In genomic region chr17:65103431-65103830, GRCh38 we compare ENCODE assay signal across 21 cellular contexts.
"Had no signal": no experiment of that assay in that cellular context is flagged by ENCODE, and none has a peak within 500 bp of the region (broad histone marks: within the 10 kb centered on the region; RNA-seq: fewer than 3 reads in every experiment).

No MANE protein-coding gene starts in this region.

- H3K27ac ChIP-seq: SK-N-MC, VCaP had no signal

- ATAC-seq: activated CD4-positive, alpha-beta T cell treated with anti-CD3 and anti-CD28 coated beads for 36 hours; activated T-helper 17 cell treated with anti-CD3 and anti-CD28 coated beads, Interleukin-2, amount 50 U/mL, for 72 hours; Right ventricle myocardium inferior had no signal

- H3K4me3 Mint-ChIP-seq: activated CD4-positive, alpha-beta memory T cell treated with anti-CD3 and anti-CD28 coated beads, Interleukin-2, amount 10 ng/mL, durations not matched to agents 7 days and 5 days; activated CD4-positive, alpha-beta T cell treated with anti-CD3 and anti-CD28 coated beads for 36 hours; activated naive CD4-positive, alpha-beta T cell treated with anti-CD3 and anti-CD28 coated beads for 36 hours; activated naive CD8-positive, alpha-beta T cell; activated T-helper 17 cell treated with anti-CD3 and anti-CD28 coated beads, Interleukin-2, amount 50 U/mL, for 72 hours had no signal

- H3K27me3 Mint-ChIP-seq: activated naive CD8-positive, alpha-beta T cell; activated T-helper 17 cell treated with anti-CD3 and anti-CD28 coated beads, Interleukin-2, amount 50 U/mL, for 72 hours had no signal

- DNase-seq: activated CD4-positive, alpha-beta memory T cell treated with anti-CD3 and anti-CD28 coated beads, Interleukin-2, amount 10 ng/mL, durations not matched to agents 7 days and 5 days; activated CD4-positive, alpha-beta T cell treated with anti-CD3 and anti-CD28 coated beads for 36 hours; activated CD4-positive, alpha-beta T cell treated with anti-CD3 and anti-CD28 coated beads, Interleukin-2, amount 50 U/mL, for 1 hour; activated gamma-delta T cell; activated naive CD4-positive, alpha-beta T cell treated with anti-CD3 and anti-CD28 coated beads for 36 hours; activated T-cell treated with anti-CD3 and anti-CD28 coated beads for 4 hours; activated T-cell treated with anti-CD3 and anti-CD28 coated beads, Interleukin-2, amount 50 U/mL, for 48 hours; amygdala; Karpas-422; NCI-H1105 treated with DMSO at 0.1 percent for 48 hours; NCI-H1436 treated with DMSO at 0.1 percent for 48 hours; NCI-H187; NCI-H2081; NCI-H510A treated with DMSO at 0.1 percent for 48 hours; NK-92 treated with Interleukin-12 subunit alpha and Interleukin-12 subunit beta, amount 100 ng/mL, for 24 hours; T-helper 1 cell had no signal

- H3K27ac Mint-ChIP-seq: activated CD4-positive, alpha-beta memory T cell treated with anti-CD3 and anti-CD28 coated beads, Interleukin-2, amount 10 ng/mL, durations not matched to agents 7 days and 5 days; activated CD4-positive, alpha-beta T cell treated with anti-CD3 and anti-CD28 coated beads for 36 hours; activated naive CD4-positive, alpha-beta T cell treated with anti-CD3 and anti-CD28 coated beads for 36 hours; activated naive CD8-positive, alpha-beta T cell; activated T-helper 17 cell treated with anti-CD3 and anti-CD28 coated beads, Interleukin-2, amount 50 U/mL, for 72 hours had no signal

- H3K36me3 Mint-ChIP-seq: activated naive CD8-positive, alpha-beta T cell had no signal

- H3K4me3 ChIP-seq: SK-N-MC had no signal

- H3K9me3 Mint-ChIP-seq: activated CD4-positive, alpha-beta memory T cell treated with anti-CD3 and anti-CD28 coated beads, Interleukin-2, amount 10 ng/mL, durations not matched to agents 7 days and 5 days; activated naive CD4-positive, alpha-beta T cell treated with anti-CD3 and anti-CD28 coated beads for 36 hours; activated T-helper 17 cell treated with anti-CD3 and anti-CD28 coated beads, Interleukin-2, amount 50 U/mL, for 72 hours had no signal
